1 cellular context compared by ENCODE assay signal in the genomic region with DNA sequence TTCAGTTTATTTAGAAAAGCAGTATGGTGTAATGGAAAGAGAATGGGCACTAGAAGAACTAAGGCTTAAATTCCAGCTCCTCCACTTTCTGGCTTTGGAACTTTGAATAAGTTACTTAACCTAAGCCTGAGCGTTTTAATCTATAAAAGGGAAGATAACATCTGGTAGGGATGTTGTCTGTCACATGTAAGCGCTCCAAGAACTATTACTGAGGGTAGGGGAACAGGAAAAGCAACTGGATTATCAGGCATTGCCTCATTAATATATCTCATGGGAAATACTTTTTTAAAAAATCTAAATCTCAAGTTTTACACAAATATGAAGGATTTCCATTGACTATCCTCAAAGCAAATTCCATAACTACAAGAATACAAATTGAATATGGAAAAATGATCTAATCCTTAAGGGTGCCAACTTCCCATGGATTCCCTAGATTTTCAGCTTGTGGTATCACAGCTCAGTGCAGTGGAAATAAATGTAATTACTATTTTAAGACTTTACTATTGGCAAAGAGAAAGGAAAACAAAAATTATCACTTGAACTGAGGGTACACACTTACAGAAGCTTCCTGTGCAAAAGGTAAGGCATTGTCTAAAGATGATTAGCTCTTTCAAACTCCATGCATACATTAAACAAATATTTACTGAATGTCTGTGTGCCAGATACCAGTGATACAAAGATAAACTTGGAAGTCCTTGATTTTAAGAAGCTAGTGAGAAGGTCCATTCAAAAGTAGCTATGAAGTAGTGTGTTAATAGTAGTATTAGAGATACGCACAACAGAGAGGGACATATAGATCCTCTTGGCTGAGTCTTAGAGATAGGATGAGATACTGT.
TF ChIP-seq lines count a peak whose summit lies in the region.

No MANE protein-coding gene starts in this region.

TF ChIP-seq in HepG2, 621 proteins besides CTCF, POLR2A, EP300 and RAD21 (continued from another document and continues in another):
- TF ChIP-seq, protein P1, sequence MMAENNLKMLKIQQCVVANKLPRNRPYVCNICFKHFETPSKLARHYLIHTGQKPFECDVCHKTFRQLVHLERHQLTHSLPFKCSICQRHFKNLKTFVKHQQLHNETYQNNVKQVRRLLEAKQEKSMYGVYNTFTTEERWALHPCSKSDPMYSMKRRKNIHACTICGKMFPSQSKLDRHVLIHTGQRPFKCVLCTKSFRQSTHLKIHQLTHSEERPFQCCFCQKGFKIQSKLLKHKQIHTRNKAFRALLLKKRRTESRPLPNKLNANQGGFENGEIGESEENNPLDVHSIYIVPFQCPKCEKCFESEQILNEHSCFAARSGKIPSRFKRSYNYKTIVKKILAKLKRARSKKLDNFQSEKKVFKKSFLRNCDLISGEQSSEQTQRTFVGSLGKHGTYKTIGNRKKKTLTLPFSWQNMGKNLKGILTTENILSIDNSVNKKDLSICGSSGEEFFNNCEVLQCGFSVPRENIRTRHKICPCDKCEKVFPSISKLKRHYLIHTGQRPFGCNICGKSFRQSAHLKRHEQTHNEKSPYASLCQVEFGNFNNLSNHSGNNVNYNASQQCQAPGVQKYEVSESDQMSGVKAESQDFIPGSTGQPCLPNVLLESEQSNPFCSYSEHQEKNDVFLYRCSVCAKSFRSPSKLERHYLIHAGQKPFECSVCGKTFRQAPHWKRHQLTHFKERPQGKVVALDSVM (CRISPR knock-in tag; IDR thresholded peaks at IDR 0.05), result no peak
- TF ChIP-seq NAIF1 (CRISPR knock-in tag; IDR thresholded peaks at IDR 0.05; ENCODE audit: borderline replicate concordance), result no peak
- TF ChIP-seq ZNF326 (CRISPR knock-in tag; IDR thresholded peaks at IDR 0.05; ENCODE audit: borderline replicate concordance), result no peak
- TF ChIP-seq SIN3B (IDR thresholded peaks at IDR 0.05; ENCODE audit: low read length), result no peak
- TF ChIP-seq, protein P2, sequence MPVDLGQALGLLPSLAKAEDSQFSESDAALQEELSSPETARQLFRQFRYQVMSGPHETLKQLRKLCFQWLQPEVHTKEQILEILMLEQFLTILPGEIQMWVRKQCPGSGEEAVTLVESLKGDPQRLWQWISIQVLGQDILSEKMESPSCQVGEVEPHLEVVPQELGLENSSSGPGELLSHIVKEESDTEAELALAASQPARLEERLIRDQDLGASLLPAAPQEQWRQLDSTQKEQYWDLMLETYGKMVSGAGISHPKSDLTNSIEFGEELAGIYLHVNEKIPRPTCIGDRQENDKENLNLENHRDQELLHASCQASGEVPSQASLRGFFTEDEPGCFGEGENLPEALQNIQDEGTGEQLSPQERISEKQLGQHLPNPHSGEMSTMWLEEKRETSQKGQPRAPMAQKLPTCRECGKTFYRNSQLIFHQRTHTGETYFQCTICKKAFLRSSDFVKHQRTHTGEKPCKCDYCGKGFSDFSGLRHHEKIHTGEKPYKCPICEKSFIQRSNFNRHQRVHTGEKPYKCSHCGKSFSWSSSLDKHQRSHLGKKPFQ (CRISPR knock-in tag; IDR thresholded peaks at IDR 0.05; ENCODE audit: insufficient replicate concordance), result no peak
- no peak for TF ChIP-seq ZNF556 (CRISPR knock-in tag; IDR thresholded peaks at IDR 0.05; ENCODE audit: borderline replicate concordance)
- TF ChIP-seq ZNF850 (CRISPR knock-in tag; conservative IDR thresholded peaks at IDR 0.05), result no peak
- TF ChIP-seq, protein P3, sequence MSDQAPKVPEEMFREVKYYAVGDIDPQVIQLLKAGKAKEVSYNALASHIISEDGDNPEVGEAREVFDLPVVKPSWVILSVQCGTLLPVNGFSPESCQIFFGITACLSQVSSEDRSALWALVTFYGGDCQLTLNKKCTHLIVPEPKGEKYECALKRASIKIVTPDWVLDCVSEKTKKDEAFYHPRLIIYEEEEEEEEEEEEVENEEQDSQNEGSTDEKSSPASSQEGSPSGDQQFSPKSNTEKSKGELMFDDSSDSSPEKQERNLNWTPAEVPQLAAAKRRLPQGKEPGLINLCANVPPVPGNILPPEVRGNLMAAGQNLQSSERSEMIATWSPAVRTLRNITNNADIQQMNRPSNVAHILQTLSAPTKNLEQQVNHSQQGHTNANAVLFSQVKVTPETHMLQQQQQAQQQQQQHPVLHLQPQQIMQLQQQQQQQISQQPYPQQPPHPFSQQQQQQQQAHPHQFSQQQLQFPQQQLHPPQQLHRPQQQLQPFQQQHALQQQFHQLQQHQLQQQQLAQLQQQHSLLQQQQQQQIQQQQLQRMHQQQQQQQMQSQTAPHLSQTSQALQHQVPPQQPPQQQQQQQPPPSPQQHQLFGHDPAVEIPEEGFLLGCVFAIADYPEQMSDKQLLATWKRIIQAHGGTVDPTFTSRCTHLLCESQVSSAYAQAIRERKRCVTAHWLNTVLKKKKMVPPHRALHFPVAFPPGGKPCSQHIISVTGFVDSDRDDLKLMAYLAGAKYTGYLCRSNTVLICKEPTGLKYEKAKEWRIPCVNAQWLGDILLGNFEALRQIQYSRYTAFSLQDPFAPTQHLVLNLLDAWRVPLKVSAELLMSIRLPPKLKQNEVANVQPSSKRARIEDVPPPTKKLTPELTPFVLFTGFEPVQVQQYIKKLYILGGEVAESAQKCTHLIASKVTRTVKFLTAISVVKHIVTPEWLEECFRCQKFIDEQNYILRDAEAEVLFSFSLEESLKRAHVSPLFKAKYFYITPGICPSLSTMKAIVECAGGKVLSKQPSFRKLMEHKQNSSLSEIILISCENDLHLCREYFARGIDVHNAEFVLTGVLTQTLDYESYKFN (CRISPR knock-in tag; conservative IDR thresholded peaks at IDR 0.05), result peak; percentile 59; the same call in 1 of the 2 replicates
- no peak for TF ChIP-seq ZNF510 (CRISPR knock-in tag; IDR thresholded peaks at IDR 0.05; ENCODE audit: low read depth)
- no peak for TF ChIP-seq ZNF17 (CRISPR knock-in tag; IDR thresholded peaks at IDR 0.05)
- TF ChIP-seq ZNF790 (CRISPR knock-in tag; IDR thresholded peaks at IDR 0.05; ENCODE audit: borderline replicate concordance), result no peak
- no peak for TF ChIP-seq CCAR2 (optimal IDR thresholded peaks at IDR 0.05; ENCODE audit: low read depth, low read length)
- no peak for TF ChIP-seq AGO2 (optimal IDR thresholded peaks at IDR 0.05; ENCODE audit: low read depth, low read length)
- no peak for TF ChIP-seq HNRNPLL (IDR thresholded peaks at IDR 0.05; ENCODE audit: low read depth, low read length, poor library complexity, severe bottlenecking)
- no peak for TF ChIP-seq ISX (CRISPR knock-in tag; conservative IDR thresholded peaks at IDR 0.05)
- peak; percentile 4; the same call in 1 of the 2 replicates for TF ChIP-seq ZKSCAN8 (CRISPR knock-in tag; IDR thresholded peaks at IDR 0.05; ENCODE audit: borderline replicate concordance)
- TF ChIP-seq, protein P4, sequence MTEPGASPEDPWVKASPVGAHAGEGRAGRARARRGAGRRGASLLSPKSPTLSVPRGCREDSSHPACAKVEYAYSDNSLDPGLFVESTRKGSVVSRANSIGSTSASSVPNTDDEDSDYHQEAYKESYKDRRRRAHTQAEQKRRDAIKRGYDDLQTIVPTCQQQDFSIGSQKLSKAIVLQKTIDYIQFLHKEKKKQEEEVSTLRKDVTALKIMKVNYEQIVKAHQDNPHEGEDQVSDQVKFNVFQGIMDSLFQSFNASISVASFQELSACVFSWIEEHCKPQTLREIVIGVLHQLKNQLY (CRISPR knock-in tag; IDR thresholded peaks at IDR 0.05), result 0 out of 2 replicates have a peak, but pooled peaks have one; percentile 17
- TF ChIP-seq TMF1 (CRISPR knock-in tag; IDR thresholded peaks at IDR 0.05; ENCODE audit: low read depth), result no peak
- no peak for TF ChIP-seq ZNF780A (CRISPR knock-in tag; IDR thresholded peaks at IDR 0.05)
- TF ChIP-seq RORA (CRISPR knock-in tag; IDR thresholded peaks at IDR 0.05), result no peak
- TF ChIP-seq MEF2D (CRISPR knock-in tag; IDR thresholded peaks at IDR 0.05), result no peak
- TF ChIP-seq ZNF354B (CRISPR knock-in tag; IDR thresholded peaks at IDR 0.05), result no peak
- no peak for TF ChIP-seq PHB2 (IDR thresholded peaks at IDR 0.05; ENCODE audit: partially characterized antibody)
- TF ChIP-seq, protein P5, sequence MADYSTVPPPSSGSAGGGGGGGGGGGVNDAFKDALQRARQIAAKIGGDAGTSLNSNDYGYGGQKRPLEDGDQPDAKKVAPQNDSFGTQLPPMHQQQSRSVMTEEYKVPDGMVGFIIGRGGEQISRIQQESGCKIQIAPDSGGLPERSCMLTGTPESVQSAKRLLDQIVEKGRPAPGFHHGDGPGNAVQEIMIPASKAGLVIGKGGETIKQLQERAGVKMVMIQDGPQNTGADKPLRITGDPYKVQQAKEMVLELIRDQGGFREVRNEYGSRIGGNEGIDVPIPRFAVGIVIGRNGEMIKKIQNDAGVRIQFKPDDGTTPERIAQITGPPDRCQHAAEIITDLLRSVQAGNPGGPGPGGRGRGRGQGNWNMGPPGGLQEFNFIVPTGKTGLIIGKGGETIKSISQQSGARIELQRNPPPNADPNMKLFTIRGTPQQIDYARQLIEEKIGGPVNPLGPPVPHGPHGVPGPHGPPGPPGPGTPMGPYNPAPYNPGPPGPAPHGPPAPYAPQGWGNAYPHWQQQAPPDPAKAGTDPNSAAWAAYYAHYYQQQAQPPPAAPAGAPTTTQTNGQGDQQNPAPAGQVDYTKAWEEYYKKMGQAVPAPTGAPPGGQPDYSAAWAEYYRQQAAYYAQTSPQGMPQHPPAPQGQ (CRISPR knock-in tag; IDR thresholded peaks at IDR 0.05; ENCODE audit: borderline replicate concordance), result no peak
- TF ChIP-seq, protein P6, sequence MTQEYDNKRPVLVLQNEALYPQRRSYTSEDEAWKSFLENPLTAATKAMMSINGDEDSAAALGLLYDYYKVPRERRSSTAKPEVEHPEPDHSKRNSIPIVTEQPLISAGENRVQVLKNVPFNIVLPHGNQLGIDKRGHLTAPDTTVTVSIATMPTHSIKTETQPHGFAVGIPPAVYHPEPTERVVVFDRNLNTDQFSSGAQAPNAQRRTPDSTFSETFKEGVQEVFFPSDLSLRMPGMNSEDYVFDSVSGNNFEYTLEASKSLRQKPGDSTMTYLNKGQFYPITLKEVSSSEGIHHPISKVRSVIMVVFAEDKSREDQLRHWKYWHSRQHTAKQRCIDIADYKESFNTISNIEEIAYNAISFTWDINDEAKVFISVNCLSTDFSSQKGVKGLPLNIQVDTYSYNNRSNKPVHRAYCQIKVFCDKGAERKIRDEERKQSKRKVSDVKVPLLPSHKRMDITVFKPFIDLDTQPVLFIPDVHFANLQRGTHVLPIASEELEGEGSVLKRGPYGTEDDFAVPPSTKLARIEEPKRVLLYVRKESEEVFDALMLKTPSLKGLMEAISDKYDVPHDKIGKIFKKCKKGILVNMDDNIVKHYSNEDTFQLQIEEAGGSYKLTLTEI (CRISPR knock-in tag; conservative IDR thresholded peaks at IDR 0.05), result no peak
- no peak for TF ChIP-seq ZBTB21 (CRISPR knock-in tag; IDR thresholded peaks at IDR 0.05)
- no peak for TF ChIP-seq SPEN (CRISPR knock-in tag; IDR thresholded peaks at IDR 0.05; ENCODE audit: low read depth)
- no peak for TF ChIP-seq ZNF788 (CRISPR knock-in tag; IDR thresholded peaks at IDR 0.05; ENCODE audit: borderline replicate concordance)
- TF ChIP-seq, protein P7, sequence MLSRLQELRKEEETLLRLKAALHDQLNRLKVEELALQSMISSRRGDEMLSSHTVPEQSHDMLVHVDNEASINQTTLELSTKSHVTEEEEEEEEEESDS (CRISPR knock-in tag; IDR thresholded peaks at IDR 0.05; ENCODE audit: borderline replicate concordance), result no peak
- TF ChIP-seq ETV5 (CRISPR knock-in tag; IDR thresholded peaks at IDR 0.05; ENCODE audit: borderline replicate concordance), result no peak; the same call in 1 of the 2 replicates
- no peak for TF ChIP-seq ZNF296 (CRISPR knock-in tag; conservative IDR thresholded peaks at IDR 0.05)
- TF ChIP-seq CREM (IDR thresholded peaks at IDR 0.05), result peak; percentile 68
- TF ChIP-seq CREM (CRISPR knock-in tag; IDR thresholded peaks at IDR 0.05), result no peak
- TF ChIP-seq, protein P8, sequence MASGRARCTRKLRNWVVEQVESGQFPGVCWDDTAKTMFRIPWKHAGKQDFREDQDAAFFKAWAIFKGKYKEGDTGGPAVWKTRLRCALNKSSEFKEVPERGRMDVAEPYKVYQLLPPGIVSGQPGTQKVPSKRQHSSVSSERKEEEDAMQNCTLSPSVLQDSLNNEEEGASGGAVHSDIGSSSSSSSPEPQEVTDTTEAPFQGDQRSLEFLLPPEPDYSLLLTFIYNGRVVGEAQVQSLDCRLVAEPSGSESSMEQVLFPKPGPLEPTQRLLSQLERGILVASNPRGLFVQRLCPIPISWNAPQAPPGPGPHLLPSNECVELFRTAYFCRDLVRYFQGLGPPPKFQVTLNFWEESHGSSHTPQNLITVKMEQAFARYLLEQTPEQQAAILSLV (CRISPR knock-in tag; IDR thresholded peaks at IDR 0.05; ENCODE audit: borderline replicate concordance), result no peak
- no peak for TF ChIP-seq PRMT3 (CRISPR knock-in tag; IDR thresholded peaks at IDR 0.05; ENCODE audit: borderline replicate concordance, low read depth)
- TF ChIP-seq ZNF792 (CRISPR knock-in tag; IDR thresholded peaks at IDR 0.05), result no peak
- TF ChIP-seq ZKSCAN1 (IDR thresholded peaks at IDR 0.05; ENCODE audit: low read length), result no peak
- no peak for TF ChIP-seq ATM (IDR thresholded peaks at IDR 0.05; ENCODE audit: borderline replicate concordance)
